Comparison of ENCODE assay signal across 25 cellular contexts in genomic region chr15:92645731-92646130, GRCh38. TPM values are rescaled to one million over a fixed set of nuclear protein-coding genes. Genes with fewer than 3 reads are reported as not detected.
A peak's percentile ranks its signal among the peaks of the same experiment; 100 is the strongest.
DNase-seq lines count a peak whose midpoint lies in the region; ATAC-seq, FAIRE-seq and TF ChIP-seq lines count a peak whose summit lies in the region.
"Had no signal": no experiment of that assay in that cellular context is flagged by ENCODE, and none has a peak within 500 bp of the region (broad histone marks: within the 10 kb centered on the region; RNA-seq: fewer than 3 reads in every experiment).

No MANE protein-coding gene starts in this region.

- peak overlapping the region; percentile 99; the same call in 1 of the 2 replicates for H2BK5ac ChIP-seq in H1 (ENCODE audit: low read depth, low read length)

- H3K4me3 ChIP-seq in H1 (ENCODE audit: extremely low read depth in 1 of 4, insufficient read depth in 2 of 4, low read depth in 3 of 4, low read length in 4 of 4): no peak overlapping the region
- no peak overlapping the region for H3K4me3 ChIP-seq in mucosa of stomach (ENCODE audit: low read length)
- no peak overlapping the region for H3K4me3 ChIP-seq in upper lobe of right lung
- H3K4me3 ChIP-seq: A549, adrenal gland, HAP-1, lung, SJCRH30 had no signal

- no peak overlapping the region for H3K4me2 ChIP-seq in H1 (ENCODE audit: insufficient read depth in 1 of 2, low read depth in 2 of 2, low read length in 2 of 2)
- H3K4me2 ChIP-seq: A549 had no signal

- TF ChIP-seq CTCF in H1 (IDR thresholded peaks at IDR 0.05; ENCODE audit: control extremely low read depth in 1 of 3, insufficient read depth in 1 of 3, low read depth in 1 of 3, low read length in 3 of 3): no peak
- TF ChIP-seq CTCF in upper lobe of right lung (IDR thresholded peaks at IDR 0.05): no peak

- intact Hi-C loops in upper lobe of right lung (cut with DNase I): no loop called here

- no peaks in the 10 kb centered on the region for H4K20me1 ChIP-seq in H1 (replicated peaks in 1 of 2; ENCODE audit: control insufficient read depth in 1 of 2, insufficient read depth in 2 of 2, low read length in 2 of 2)

- peaks cover 10% of the 10 kb centered on the region for H3K79me1 ChIP-seq in H1 (ENCODE audit: low read depth, low read length)

- H3K4me1 ChIP-seq in H1 (replicated peaks in 1 of 4; ENCODE audit: control insufficient read depth in 3 of 4, insufficient read depth in 4 of 4, low read length in 3 of 4) (peaks cover 10 to 34% (median 28%) of the 10 kb centered on the region in 4 experiments), mucosa of stomach (ENCODE audit: control insufficient read depth, insufficient read depth, low read length) (peaks cover 59% of the 10 kb centered on the region), upper lobe of right lung (peaks cover 3% of the 10 kb centered on the region)
- H3K4me1 ChIP-seq: A549, adrenal gland had no signal

- peak overlapping the region; percentile 93 for H3K18ac ChIP-seq in H1 (ENCODE audit: extremely low read depth, low read length)

- H2BK12ac ChIP-seq in H1 (ENCODE audit: low read depth, low read length): peak overlapping the region; percentile 99

- peaks cover 5 to 61% of the 10 kb centered on the region in 2 experiments; a peak in 3 of 4 replicates for H3K79me2 ChIP-seq in H1 (ENCODE audit: control insufficient read depth in 1 of 2, insufficient read depth in 2 of 2, low read length in 2 of 2)

- POLR2A ChIA-PET in activated naive CD8-positive, alpha-beta T cell treated with anti-CD3 and anti-CD28 coated beads, Interleukin-2, amount 10 ng/mL, durations not matched to agents 7 days and 5 days (lab: Charles Lee): no interaction called here
- POLR2A ChIA-PET in H1 (lab: Charles Lee; ENCODE audit: partially characterized antibody): no interaction called here

- peak overlapping the region; percentile 19 for H4K5ac ChIP-seq in H1 (ENCODE audit: insufficient read length, low read depth, low read length)

- peak overlapping the region; percentile 4 for H3K27ac Mint-ChIP-seq in activated naive CD8-positive, alpha-beta T cell treated with anti-CD3 and anti-CD28 coated beads, Interleukin-2, amount 10 ng/mL, durations not matched to agents 7 days and 5 days
- H3K27ac Mint-ChIP-seq in activated naive CD8-positive, alpha-beta T cell treated with anti-CD3 and anti-CD28 coated beads, Interleukin-2, amount 50 U/mL, for 24 hours: no peak overlapping the region
- H3K27ac Mint-ChIP-seq: activated T-cell treated with anti-CD3 and anti-CD28 coated beads, Interleukin-2, amount 50 U/mL, for 24 hours; B cell; effector memory CD8-positive, alpha-beta T cell; IgD-negative memory B cell; T-cell had no signal

- H3K14ac ChIP-seq in H1 (ENCODE audit: insufficient read length): no peak overlapping the region

- H4K8ac ChIP-seq in H1 (ENCODE audit: extremely low read depth, insufficient read depth, low read length): no peak overlapping the region

- no peak overlapping the region for H2AFZ ChIP-seq in H1 (ENCODE audit: low read length)

- no peak for DNase-seq in activated naive CD8-positive, alpha-beta T cell treated with anti-CD3 and anti-CD28 coated beads, Interleukin-2, amount 10 ng/mL, durations not matched to agents 7 days and 5 days
- DNase-seq in activated naive CD8-positive, alpha-beta T cell treated with anti-CD3 and anti-CD28 coated beads, Interleukin-2, amount 50 U/mL, for 24 hours: no peak
- DNase-seq in H1 (ENCODE audit: low read depth in 1 of 2, low spot score in 2 of 2): no peak
- no peak for DNase-seq in upper lobe of right lung
- no peak for DNase-seq in NOMO-1 (lab: John Stamatoyannopoulos, UW; ENCODE audit: unreplicated experiment in 2 of 2)
- DNase-seq: activated CD4-positive, CD25-positive, alpha-beta regulatory T cell treated with anti-CD3 and anti-CD28 coated beads, Interleukin-2, amount 50 U/mL, for 72 hours; activated T-cell treated with anti-CD3 and anti-CD28 coated beads, Interleukin-2, amount 50 U/mL, for 24 hours; adrenal gland; DMS79; effector memory CD8-positive, alpha-beta T cell; NCI-H1436 treated with DMSO at 0.1 percent for 48 hours; SJCRH30; T-cell had no signal

- 47% methylated on average over 2 of the region's 2 CpGs; no CpG with 5 or more reads in 1 of the 2 experiments for WGBS in H1 (ENCODE audit: extremely low coverage in 1 of 2, insufficient coverage in 1 of 2, insufficient read length in 1 of 2, insufficient replicate concordance in 2 of 2, low coverage in 1 of 2, low lambda C conversion rate in 2 of 2, missing lambda C conversion rate in 1 of 2), 2 experiments

- peak overlapping the region; percentile 71 for H2BK120ac ChIP-seq in H1 (replicated peaks; ENCODE audit: low read depth, low read length)

- no peaks in the 10 kb centered on the region for H3K36me3 Mint-ChIP-seq in activated naive CD8-positive, alpha-beta T cell treated with anti-CD3 and anti-CD28 coated beads, Interleukin-2, amount 10 ng/mL, durations not matched to agents 7 days and 5 days
- H3K36me3 Mint-ChIP-seq in activated naive CD8-positive, alpha-beta T cell treated with anti-CD3 and anti-CD28 coated beads, Interleukin-2, amount 50 U/mL, for 24 hours (ENCODE audit: low read depth): no peaks in the 10 kb centered on the region
- H3K36me3 Mint-ChIP-seq: T-cell had no signal

- TF ChIP-seq RAD21 in H1 (IDR thresholded peaks at IDR 0.05 in 1 of 2, conservative IDR thresholded peaks at IDR 0.05 in 1 of 2; ENCODE audit: low read depth in 2 of 2, low read length in 2 of 2): no peak

- no peaks in the 10 kb centered on the region for H3K36me3 ChIP-seq in H1 (ENCODE audit: control insufficient read depth in 2 of 4, insufficient read depth in 4 of 4, low read length in 3 of 4)
- no peaks in the 10 kb centered on the region for H3K36me3 ChIP-seq in mucosa of stomach (ENCODE audit: control insufficient read depth, insufficient read depth, low read length)
- H3K36me3 ChIP-seq in upper lobe of right lung: no peaks in the 10 kb centered on the region
- H3K36me3 ChIP-seq: adrenal gland, HAP-1, neutrophil, SJCRH30 had no signal

- peak overlapping the region; percentile 77 for H4K91ac ChIP-seq in H1 (replicated peaks; ENCODE audit: insufficient read length, low read length)

- H3K23ac ChIP-seq in H1 (ENCODE audit: insufficient read length): no peak overlapping the region

- H3K23me2 ChIP-seq in H1 (ENCODE audit: low read depth, low read length): no peaks in the 10 kb centered on the region

- peak overlapping the region; percentile 100 for H2BK20ac ChIP-seq in H1 (ENCODE audit: low read length)

- TF ChIP-seq POLR2A in H1 (IDR thresholded peaks at IDR 0.05; ENCODE audit: control extremely low read depth in 1 of 2, low read depth in 2 of 2, low read length in 2 of 2): no peak

- no peaks in the 10 kb centered on the region for H3K9me3 ChIP-seq in H1 (ENCODE audit: insufficient read depth in 2 of 2, low read depth in 1 of 2, low read length in 1 of 2)
- no peaks in the 10 kb centered on the region for H3K9me3 ChIP-seq in mucosa of stomach (ENCODE audit: control insufficient read depth, low read length)
- no peaks in the 10 kb centered on the region for H3K9me3 ChIP-seq in upper lobe of right lung
- H3K9me3 ChIP-seq: adrenal gland, HAP-1, neutrophil had no signal

- TF ChIP-seq EP300 in H1 (IDR thresholded peaks at IDR 0.05; ENCODE audit: borderline replicate concordance in 1 of 2, low read depth in 2 of 2, low read length in 2 of 2): no peak

- no peak for FAIRE-seq in H1 (lab: Jason Lieb, UNC)
- FAIRE-seq: A549, colon, RCC 7860, urothelium cell line had no signal

- H3K27me3 ChIP-seq in H1 (replicated peaks in 1 of 4; ENCODE audit: control insufficient read depth in 3 of 4, extremely low read depth in 1 of 4, insufficient read depth in 3 of 4, low read length in 3 of 4): no peaks in the 10 kb centered on the region
- no peaks in the 10 kb centered on the region for H3K27me3 ChIP-seq in mucosa of stomach (ENCODE audit: control insufficient read depth, insufficient read depth, low read length)
- no peaks in the 10 kb centered on the region for H3K27me3 ChIP-seq in upper lobe of right lung
- H3K27me3 ChIP-seq: adrenal gland, neutrophil, SJCRH30 had no signal

- no peak overlapping the region for H3K4me3 Mint-ChIP-seq in activated naive CD8-positive, alpha-beta T cell treated with anti-CD3 and anti-CD28 coated beads, Interleukin-2, amount 10 ng/mL, durations not matched to agents 7 days and 5 days
- no peak overlapping the region for H3K4me3 Mint-ChIP-seq in activated naive CD8-positive, alpha-beta T cell treated with anti-CD3 and anti-CD28 coated beads, Interleukin-2, amount 50 U/mL, for 24 hours
- H3K4me3 Mint-ChIP-seq: activated T-cell treated with anti-CD3 and anti-CD28 coated beads, Interleukin-2, amount 50 U/mL, for 24 hours; B cell; effector memory CD8-positive, alpha-beta T cell; IgD-negative memory B cell; T-cell had no signal

- no peak for ATAC-seq in activated naive CD8-positive, alpha-beta T cell treated with anti-CD3 and anti-CD28 coated beads, Interleukin-2, amount 10 ng/mL, durations not matched to agents 7 days and 5 days (ENCODE audit: low read depth)
- ATAC-seq in activated naive CD8-positive, alpha-beta T cell treated with anti-CD3 and anti-CD28 coated beads, Interleukin-2, amount 50 U/mL, for 24 hours: no peak
- ATAC-seq in upper lobe of right lung (peak; percentile 5), HG03565 (IDR thresholded peaks at IDR 0.05; ENCODE audit: unreplicated experiment) (no peak), HG02763 (IDR thresholded peaks at IDR 0.05; ENCODE audit: unreplicated experiment) (no peak)
- ATAC-seq: effector memory CD8-positive, alpha-beta T cell; T-cell had no signal

- CTCF ChIA-PET in H1 (lab: Charles Lee; ENCODE audit: partially characterized antibody): interaction anchor here (0.8 to 2.0 kb wide), 5 partner anchors 9 to 255 kb away, joined by 3 to 7 read pairs (median 3); no protein-coding TSS in a partner anchor

- no peak overlapping the region for H3K56ac ChIP-seq in H1 (replicated peaks; ENCODE audit: insufficient read length, low read depth, low read length)

- H3K27ac ChIP-seq in H1 (ENCODE audit: low read depth, low read length) (peak overlapping the region; percentile 9; the same call in 1 of the 2 replicates), upper lobe of right lung (no peak overlapping the region)
- H3K27ac ChIP-seq: A549, adrenal gland, neutrophil, SJCRH30 had no signal

- H3K4me1 Mint-ChIP-seq in activated naive CD8-positive, alpha-beta T cell treated with anti-CD3 and anti-CD28 coated beads, Interleukin-2, amount 10 ng/mL, durations not matched to agents 7 days and 5 days: no peaks in the 10 kb centered on the region
- no peaks in the 10 kb centered on the region for H3K4me1 Mint-ChIP-seq in activated naive CD8-positive, alpha-beta T cell treated with anti-CD3 and anti-CD28 coated beads, Interleukin-2, amount 50 U/mL, for 24 hours
- H3K4me1 Mint-ChIP-seq: B cell, IgD-negative memory B cell had no signal

- peak overlapping the region; percentile 73; the same call in 1 of the 2 replicates for H2BK15ac ChIP-seq in H1 (ENCODE audit: low read length)

- peak overlapping the region; percentile 98; the same call in 1 of the 2 replicates for H2AK5ac ChIP-seq in H1 (ENCODE audit: low read depth, low read length)

- H3K9ac ChIP-seq in H1 (replicated peaks in 1 of 4; ENCODE audit: extremely low read depth in 1 of 4, low read depth in 3 of 4, low read length in 3 of 4) (no peak overlapping the region), mucosa of stomach (ENCODE audit: low read length) (peak overlapping the region; percentile 8)

- H3K27me3 Mint-ChIP-seq in activated naive CD8-positive, alpha-beta T cell treated with anti-CD3 and anti-CD28 coated beads, Interleukin-2, amount 10 ng/mL, durations not matched to agents 7 days and 5 days: peaks cover 7% of the 10 kb centered on the region
- H3K27me3 Mint-ChIP-seq in activated naive CD8-positive, alpha-beta T cell treated with anti-CD3 and anti-CD28 coated beads, Interleukin-2, amount 50 U/mL, for 24 hours: peaks cover 4% of the 10 kb centered on the region

- H3K9me3 Mint-ChIP-seq in activated naive CD8-positive, alpha-beta T cell treated with anti-CD3 and anti-CD28 coated beads, Interleukin-2, amount 10 ng/mL, durations not matched to agents 7 days and 5 days: peaks cover 5% of the 10 kb centered on the region
- H3K9me3 Mint-ChIP-seq in activated naive CD8-positive, alpha-beta T cell treated with anti-CD3 and anti-CD28 coated beads, Interleukin-2, amount 50 U/mL, for 24 hours: peaks cover 5% of the 10 kb centered on the region

- peak overlapping the region; percentile 39 for H3K4ac ChIP-seq in H1 (replicated peaks; ENCODE audit: insufficient read length, low read depth, low read length)

RNA-seq across cellular contexts. Expression of gene FAM174B, which starts 9.8 kb away (rescaled TPM):
- 1 to 10 TPM; 1.4 to 1.9 TPM for total RNA-seq in activated naive CD8-positive, alpha-beta T cell treated with anti-CD3 and anti-CD28 coated beads, Interleukin-2, amount 10 ng/mL, durations not matched to agents 7 days and 5 days
- total RNA-seq in H1 (2021; fragmentation: NEBNext Ultra II Directional; extraction: Animal tissue kit (Norgen Biotek cat#: 25700)): 35.2 and 35.3 TPM in 2 replicates
- 9.3 and 10.1 TPM in 2 replicates for polyA plus RNA-seq in H1 (2011; rRNA removed)
- polyA plus RNA-seq in H1 (2011; cell fraction: cytosol; rRNA removed): 9.7 TPM
- polyA plus RNA-seq in H1 (2011; cell fraction: nucleus; rRNA removed): 13.4 TPM
- 21.5 to 31.3 TPM (median 28.3 TPM) in 4 replicates for polyA plus RNA-seq in H1 (2012, experiment 1 of 2)
- polyA plus RNA-seq in H1 (2012, experiment 2 of 2): 15.9 TPM
- polyA plus RNA-seq in H1 (2013, experiment 1 of 2): 20.3 TPM
- 27.1 TPM for polyA plus RNA-seq in H1 (2013, experiment 2 of 2)
- polyA minus RNA-seq in H1 (2011; rRNA and poly(A)+ RNA removed): 24.5 and 32.5 TPM in 2 replicates
- polyA minus RNA-seq in H1 (2011; cell fraction: cytosol; rRNA and poly(A)+ RNA removed): 16.4 TPM
- polyA minus RNA-seq in H1 (2011; cell fraction: nucleus; rRNA and poly(A)+ RNA removed): 13.8 TPM
- 62.9 TPM for total RNA-seq in upper lobe of right lung

Comparison
In these comparisons a context has a peak if more than half of its experiments do, and no peak if none do; other contexts are left out.
1. RNA of gene FAM174B, which starts 9.8 kb away (total RNA-seq): 62.9 TPM in upper lobe of right lung (single experiment) and 35.2 to 35.3 TPM in H1; 1.4 to 1.9 TPM in activated naive CD8-positive, alpha-beta T cell treated with anti-CD3 and anti-CD28 coated beads, Interleukin-2, amount 10 ng/mL, durations not matched to agents 7 days and 5 days; every median in the first group is over 10 times any median in the second.